12 cellular contexts compared by ENCODE assay signal in genomic region chr4:151865744-151866143, GRCh38.
DNase-seq lines count a peak whose midpoint lies in the region; ATAC-seq, FAIRE-seq and TF ChIP-seq lines count a peak whose summit lies in the region.
"Had no signal": no experiment of that assay in that cellular context is flagged by ENCODE, and none has a peak within 500 bp of the region (broad histone marks: within the 10 kb centered on the region; RNA-seq: fewer than 3 reads in every experiment).

No MANE protein-coding gene starts in this region.

- BruUV-seq in HepG2 (replicated peaks; lab: Mats Ljungman, UMichigan) = no TSS peak

- intact Hi-C loops in HepG2 (cut with micrococcal nuclease; ENCODE audit: unreplicated experiment) = no loop called here

- TF ChIP-seq POLR2A in HepG2 (IDR thresholded peaks at IDR 0.05; ENCODE audit: insufficient read depth in 1 of 2, low read depth in 2 of 2, low read length in 2 of 2) = no peak

- in situ Hi-C loops in HepG2 (cut with HindIII; ENCODE audit: extremely low pct_ligation_motif_present, low pct_unique_long_range_greater_than_20kb) = no loop called here

- H3K27ac ChIP-seq in BLaER1 (no peak overlapping the region), HL-60 (replicated peaks) (peak overlapping the region; percentile 72), HepG2 (ENCODE audit: extremely low read length, insufficient read depth, low read length) (no peak overlapping the region)

- 0% methylated on average over 2 of the region's 2 CpGs for WGBS in HepG2 (ENCODE audit: low lambda C conversion rate)

- POLR2A ChIA-PET in HepG2 (lab: Yijun Ruan, JAX) = no interaction called here

- H4K20me1 ChIP-seq in BLaER1 (no peaks in the 10 kb centered on the region), HepG2 (ENCODE audit: insufficient read depth, low read length) (no peaks in the 10 kb centered on the region)

- TF ChIP-seq CTCF in HL-60 (IDR thresholded peaks at IDR 0.05; ENCODE audit: insufficient read depth, low read length) = no peak
- TF ChIP-seq CTCF in HepG2 (CRISPR knock-in tag; IDR thresholded peaks at IDR 0.05) = no peak

- CTCF ChIA-PET in HepG2 (lab: Yijun Ruan, JAX; ENCODE audit: low intra/inter-chr PET ratio, low total read pairs) = no interaction called here

- H3K27me3 ChIP-seq in BLaER1 (no peaks in the 10 kb centered on the region), HL-60 (ENCODE audit: insufficient read depth, poor library complexity, severe bottlenecking) (no peaks in the 10 kb centered on the region), HepG2 (ENCODE audit: control insufficient read depth in 1 of 2, insufficient read depth in 2 of 2, low read length in 2 of 2) (peaks cover 2 to 13% of the 10 kb centered on the region in 2 experiments; a peak in 2 of 5 replicates)

- no peak for TF ChIP-seq EP300 in HepG2 (IDR thresholded peaks at IDR 0.05; ENCODE audit: low read depth in 2 of 2, low read length in 2 of 2)
- TF ChIP-seq EP300 in HepG2 (CRISPR knock-in tag; IDR thresholded peaks at IDR 0.05; ENCODE audit: borderline replicate concordance) = no peak

- H3K36me3 ChIP-seq in BLaER1 (no peaks in the 10 kb centered on the region), HepG2 (replicated peaks in 1 of 2; ENCODE audit: control insufficient read depth in 1 of 2, insufficient read depth in 2 of 2, low read length in 2 of 2) (no peaks in the 10 kb centered on the region)

- H3K4me2 ChIP-seq in BLaER1 (peak overlapping the region; percentile 60), HepG2 (ENCODE audit: low read depth, low read length) (no peak overlapping the region)

- H3K9me3 ChIP-seq in BLaER1 (peaks cover 22% of the 10 kb centered on the region), HepG2 (ENCODE audit: low read length) (no peaks in the 10 kb centered on the region; the same call in 1 of the 2 replicates)

- H3K4me3 ChIP-seq in BLaER1 (no peak overlapping the region), HL-60 (replicated peaks; ENCODE audit: insufficient read depth, low read length) (no peak overlapping the region), HepG2 (replicated peaks in 1 of 3; ENCODE audit: insufficient read depth in 1 of 3, low read depth in 2 of 3, low read length in 3 of 3) (no peak overlapping the region)

- H3K9ac ChIP-seq in BLaER1 = no peak overlapping the region
- no peak overlapping the region for H3K9ac ChIP-seq in HepG2 (ENCODE audit: insufficient read depth, low read depth, low read length)

- H3K4me1 ChIP-seq in BLaER1 = peaks cover 23% of the 10 kb centered on the region
- no peaks in the 10 kb centered on the region for H3K4me1 ChIP-seq in HepG2 (ENCODE audit: insufficient read depth, low read length)

- ATAC-seq in HG03280 (IDR thresholded peaks at IDR 0.05; ENCODE audit: unreplicated experiment) (no peak), HepG2 (no peak)

- no peak for TF ChIP-seq RAD21 in HepG2 (CRISPR knock-in tag; IDR thresholded peaks at IDR 0.05)

- no peak overlapping the region for H2AFZ ChIP-seq in HepG2 (ENCODE audit: low read length)

- no peaks in the 10 kb centered on the region for H3K79me2 ChIP-seq in HepG2 (ENCODE audit: insufficient read depth, low read length)

- FAIRE-seq in HepG2 (lab: Jason Lieb, UNC) = no peak
- FAIRE-seq: A204.1 had no signal

- no peak for DNase-seq in HL-60 (ENCODE audit: low read depth in 1 of 2, low spot score in 1 of 2)
- DNase-seq in cerebellum (ENCODE audit: low spot score) = peak; percentile 71
- DNase-seq in occipital lobe (lab: John Stamatoyannopoulos, UW) = peak; percentile 51
- no peak for DNase-seq in KG1 (lab: John Stamatoyannopoulos, UW)
- no peak for DNase-seq in HepG2 (ENCODE audit: low spot score)
- no peak for DNase-seq in GM19240 (ENCODE audit: insufficient read length, low spot score)
- DNase-seq: CD4-positive, alpha-beta T cell; DMS79 treated with DMSO at 0.1 percent for 48 hours; NCI-H1417 treated with DMSO at 0.1 percent for 48 hours had no signal

TF ChIP-seq in HepG2, 621 proteins besides CTCF, POLR2A, EP300 and RAD21:
- no peak for TF ChIP-seq ZNF446 (CRISPR knock-in tag; IDR thresholded peaks at IDR 0.05)
- no peak for TF ChIP-seq ZNF580 (CRISPR knock-in tag; IDR thresholded peaks at IDR 0.05; ENCODE audit: borderline replicate concordance, low read depth)
- TF ChIP-seq ZNF256 (CRISPR knock-in tag; conservative IDR thresholded peaks at IDR 0.05) = no peak
- TF ChIP-seq, protein P1, sequence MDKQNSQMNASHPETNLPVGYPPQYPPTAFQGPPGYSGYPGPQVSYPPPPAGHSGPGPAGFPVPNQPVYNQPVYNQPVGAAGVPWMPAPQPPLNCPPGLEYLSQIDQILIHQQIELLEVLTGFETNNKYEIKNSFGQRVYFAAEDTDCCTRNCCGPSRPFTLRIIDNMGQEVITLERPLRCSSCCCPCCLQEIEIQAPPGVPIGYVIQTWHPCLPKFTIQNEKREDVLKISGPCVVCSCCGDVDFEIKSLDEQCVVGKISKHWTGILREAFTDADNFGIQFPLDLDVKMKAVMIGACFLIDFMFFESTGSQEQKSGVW (CRISPR knock-in tag; IDR thresholded peaks at IDR 0.05; ENCODE audit: borderline replicate concordance) = no peak
- no peak for TF ChIP-seq NFATC3 (CRISPR knock-in tag; IDR thresholded peaks at IDR 0.05)
TF ChIP-seq in HepG2: peak in this region for 0.

Comparison
In these comparisons a context has a peak if more than half of its experiments do, and no peak if none do; other contexts are left out.
1. DNase-seq: peak in cerebellum (single experiment) and occipital lobe (single experiment); none in HL-60 (0 of 2), KG1 (single experiment), HepG2 (single experiment) and GM19240 (single experiment).